ENCODE assay signal across 1 cellular context in genomic region chr10:70617798-70618568, GRCh38.
TF ChIP-seq lines count a peak whose summit lies in the region.

No MANE protein-coding gene starts in this region.

TF ChIP-seq in K562, 482 proteins besides CTCF, POLR2A, EP300 and RAD21 (continued from another document and continues in another):
- TF ChIP-seq SMAD4 (CRISPR knock-in tag; conservative IDR thresholded peaks at IDR 0.05) (peak; percentile 48; the same call in 1 of the 2 replicates), MAX (CRISPR knock-in tag; IDR thresholded peaks at IDR 0.05) (no peak), GTF3C2 (IDR thresholded peaks at IDR 0.05; ENCODE audit: borderline replicate concordance, extremely low read depth, insufficient read length) (no peak), ARID1B (IDR thresholded peaks at IDR 0.05) (peak; percentile 37; the same call in 1 of the 2 replicates), PBX2 (CRISPR knock-in tag; IDR thresholded peaks at IDR 0.05; ENCODE audit: low read depth) (no peak), PBX2 (tag; conservative IDR thresholded peaks at IDR 0.05; ENCODE audit: low read depth) (peak; percentile 20; the same call in 1 of the 2 replicates), ZFP36 (IDR thresholded peaks at IDR 0.05; ENCODE audit: low read depth, low read length, partially characterized antibody) (no peak), FOXK2 (conservative IDR thresholded peaks at IDR 0.05 in 1 of 2, IDR thresholded peaks at IDR 0.05 in 1 of 2; ENCODE audit: low read depth in 2 of 2) (no peak), E2F4 (CRISPR knock-in tag; IDR thresholded peaks at IDR 0.05; ENCODE audit: low read depth) (no peak), NFIC (IDR thresholded peaks at IDR 0.05) (peak; percentile 77), GATAD2B (IDR thresholded peaks at IDR 0.05; ENCODE audit: borderline replicate concordance) (no peak), FOXK1 (CRISPR knock-in tag; IDR thresholded peaks at IDR 0.05; ENCODE audit: borderline replicate concordance) (no peak), ZNF589 (CRISPR knock-in tag; IDR thresholded peaks at IDR 0.05; ENCODE audit: low read depth) (no peak), CLOCK (CRISPR knock-in tag; IDR thresholded peaks at IDR 0.05; ENCODE audit: borderline replicate concordance) (no peak), TBL1XR1 (IDR thresholded peaks at IDR 0.05; ENCODE audit: low read length in 2 of 2) (0 out of 4 replicates have a peak, but pooled peaks of 1 of the 2 experiments have one; percentile 50), FOSL1 (tag; conservative IDR thresholded peaks at IDR 0.05) (peak; percentile 83), EHMT2 (IDR thresholded peaks at IDR 0.05) (0 out of 2 replicates have a peak, but pooled peaks have one; percentile 48), MITF (IDR thresholded peaks at IDR 0.05) (no peak), ZBTB34 (CRISPR knock-in tag; IDR thresholded peaks at IDR 0.05) (0 out of 2 replicates have a peak, but pooled peaks have one; percentile 42), L3MBTL2 (IDR thresholded peaks at IDR 0.05) (0 out of 2 replicates have a peak, but pooled peaks have one; percentile 13), KDM1A (IDR thresholded peaks at IDR 0.05) (no peak), UBTF (IDR thresholded peaks at IDR 0.05; ENCODE audit: borderline replicate concordance in 1 of 2, low read depth in 2 of 2, low read length in 2 of 2) (no peak), CHD1 (IDR thresholded peaks at IDR 0.05; ENCODE audit: low read length) (no peak), CBFA2T3 (IDR thresholded peaks at IDR 0.05) (no peak), SMARCA4 (IDR thresholded peaks at IDR 0.05) (peak; percentile 22; the same call in 1 of the 2 replicates), SIX5 (IDR thresholded peaks at IDR 0.05; ENCODE audit: borderline replicate concordance in 1 of 2, insufficient read depth in 1 of 2, low read depth in 1 of 2, low read length in 2 of 2) (no peak), SP1 (CRISPR knock-in tag; IDR thresholded peaks at IDR 0.05) (no peak), ZNF778 (CRISPR knock-in tag; IDR thresholded peaks at IDR 0.05) (no peak), STAG1 (CRISPR knock-in tag; IDR thresholded peaks at IDR 0.05; ENCODE audit: borderline replicate concordance) (no peak), MYNN (IDR thresholded peaks at IDR 0.05) (no peak), MYNN (CRISPR knock-in tag; IDR thresholded peaks at IDR 0.05) (no peak), KAT7 (CRISPR knock-in tag; IDR thresholded peaks at IDR 0.05; ENCODE audit: borderline replicate concordance) (no peak), HDAC3 (IDR thresholded peaks at IDR 0.05; ENCODE audit: borderline replicate concordance, partially characterized antibody) (no peak), CXXC5 (CRISPR knock-in tag; IDR thresholded peaks at IDR 0.05) (peak; percentile 37; the same call in 1 of the 2 replicates), ZBTB43 (CRISPR knock-in tag; IDR thresholded peaks at IDR 0.05) (no peak), ZNF507 (tag; conservative IDR thresholded peaks at IDR 0.05) (no peak), HMG20B (CRISPR knock-in tag; IDR thresholded peaks at IDR 0.05) (no peak), MEIS2 (IDR thresholded peaks at IDR 0.05; ENCODE audit: partially characterized antibody) (peak; percentile 72), CBFB (CRISPR knock-in tag; IDR thresholded peaks at IDR 0.05) (no peak), NCOA6 (IDR thresholded peaks at IDR 0.05) (no peak), MXI1 (IDR thresholded peaks at IDR 0.05; ENCODE audit: low read depth, low read length) (no peak)
